Comparison of ENCODE assay signal across 1 cellular context in the genomic region with DNA sequence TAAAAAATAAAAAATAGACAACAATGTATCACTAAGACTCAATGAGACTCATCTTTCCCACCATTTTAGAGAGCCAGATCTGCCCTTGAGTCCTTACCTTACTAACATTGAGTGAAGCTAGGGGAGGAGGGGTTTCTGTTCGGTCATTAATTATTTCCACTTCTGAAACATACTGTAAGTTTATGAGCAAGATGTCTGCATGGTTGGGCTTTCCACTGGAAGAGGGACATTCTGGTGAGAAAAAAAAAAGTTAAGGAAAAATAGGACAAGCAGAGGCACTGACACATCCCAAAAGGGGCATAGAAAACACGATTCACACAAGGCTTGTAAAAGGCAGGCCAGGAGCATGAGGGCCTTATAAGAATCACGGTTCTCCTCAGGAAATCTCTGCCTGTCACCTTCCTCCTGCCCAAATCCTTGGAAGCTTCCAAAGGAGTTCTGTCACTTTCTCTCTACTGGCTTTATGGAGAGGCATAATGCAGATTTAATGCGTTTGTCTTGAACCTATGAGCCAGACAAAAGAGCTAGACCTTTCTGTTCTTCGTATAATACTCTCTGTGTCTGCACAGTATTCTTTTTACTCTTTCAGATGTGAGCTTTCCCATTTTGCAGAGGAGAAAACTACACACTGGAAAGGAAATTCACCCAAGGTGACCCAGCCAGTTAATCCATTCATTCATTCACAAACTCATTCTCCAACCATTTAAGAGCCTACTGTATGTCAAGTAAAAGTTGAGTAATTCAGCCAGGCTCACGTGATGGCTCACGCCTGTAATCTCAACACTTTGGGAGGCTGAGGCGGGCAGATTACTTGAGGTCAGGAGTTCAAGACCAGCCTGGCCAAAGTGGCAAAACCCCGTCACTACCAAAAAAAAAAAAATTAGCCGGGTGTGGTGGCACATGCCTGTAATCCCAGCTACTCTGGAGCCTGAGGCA.
TF ChIP-seq lines count a peak whose summit lies in the region.

No MANE protein-coding gene starts in this region.

TF ChIP-seq in SK-N-SH treated with all-trans-retinoic acid at 6 μM for 48 hours, 23 proteins besides CTCF, POLR2A, EP300 and RAD21 (continued from another document):
- TF ChIP-seq, protein P1, sequence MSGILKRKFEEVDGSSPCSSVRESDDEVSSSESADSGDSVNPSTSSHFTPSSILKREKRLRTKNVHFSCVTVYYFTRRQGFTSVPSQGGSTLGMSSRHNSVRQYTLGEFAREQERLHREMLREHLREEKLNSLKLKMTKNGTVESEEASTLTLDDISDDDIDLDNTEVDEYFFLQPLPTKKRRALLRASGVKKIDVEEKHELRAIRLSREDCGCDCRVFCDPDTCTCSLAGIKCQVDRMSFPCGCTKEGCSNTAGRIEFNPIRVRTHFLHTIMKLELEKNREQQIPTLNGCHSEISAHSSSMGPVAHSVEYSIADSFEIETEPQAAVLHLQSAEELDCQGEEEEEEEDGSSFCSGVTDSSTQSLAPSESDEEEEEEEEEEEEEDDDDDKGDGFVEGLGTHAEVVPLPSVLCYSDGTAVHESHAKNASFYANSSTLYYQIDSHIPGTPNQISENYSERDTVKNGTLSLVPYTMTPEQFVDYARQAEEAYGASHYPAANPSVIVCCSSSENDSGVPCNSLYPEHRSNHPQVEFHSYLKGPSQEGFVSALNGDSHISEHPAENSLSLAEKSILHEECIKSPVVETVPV (CRISPR knock-in tag; IDR thresholded peaks at IDR 0.05): no peak
- no peak for TF ChIP-seq GLIS3 (CRISPR knock-in tag; IDR thresholded peaks at IDR 0.05)
- TF ChIP-seq TOX (CRISPR knock-in tag; IDR thresholded peaks at IDR 0.05; ENCODE audit: borderline replicate concordance): no peak
- TF ChIP-seq, protein P2, sequence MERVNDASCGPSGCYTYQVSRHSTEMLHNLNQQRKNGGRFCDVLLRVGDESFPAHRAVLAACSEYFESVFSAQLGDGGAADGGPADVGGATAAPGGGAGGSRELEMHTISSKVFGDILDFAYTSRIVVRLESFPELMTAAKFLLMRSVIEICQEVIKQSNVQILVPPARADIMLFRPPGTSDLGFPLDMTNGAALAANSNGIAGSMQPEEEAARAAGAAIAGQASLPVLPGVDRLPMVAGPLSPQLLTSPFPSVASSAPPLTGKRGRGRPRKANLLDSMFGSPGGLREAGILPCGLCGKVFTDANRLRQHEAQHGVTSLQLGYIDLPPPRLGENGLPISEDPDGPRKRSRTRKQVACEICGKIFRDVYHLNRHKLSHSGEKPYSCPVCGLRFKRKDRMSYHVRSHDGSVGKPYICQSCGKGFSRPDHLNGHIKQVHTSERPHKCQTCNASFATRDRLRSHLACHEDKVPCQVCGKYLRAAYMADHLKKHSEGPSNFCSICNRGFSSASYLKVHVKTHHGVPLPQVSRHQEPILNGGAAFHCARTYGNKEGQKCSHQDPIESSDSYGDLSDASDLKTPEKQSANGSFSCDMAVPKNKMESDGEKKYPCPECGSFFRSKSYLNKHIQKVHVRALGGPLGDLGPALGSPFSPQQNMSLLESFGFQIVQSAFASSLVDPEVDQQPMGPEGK (CRISPR knock-in tag; IDR thresholded peaks at IDR 0.05; ENCODE audit: borderline replicate concordance): no peak
- TF ChIP-seq ZC3H10 (CRISPR knock-in tag; IDR thresholded peaks at IDR 0.05): no peak
- TF ChIP-seq OSR1 (CRISPR knock-in tag; IDR thresholded peaks at IDR 0.05): no peak
TF ChIP-seq in SK-N-SH treated with all-trans-retinoic acid at 6 μM for 48 hours: peak in this region for 0.
